ENCODE assay signal across 8 cellular contexts in the genomic region with DNA sequence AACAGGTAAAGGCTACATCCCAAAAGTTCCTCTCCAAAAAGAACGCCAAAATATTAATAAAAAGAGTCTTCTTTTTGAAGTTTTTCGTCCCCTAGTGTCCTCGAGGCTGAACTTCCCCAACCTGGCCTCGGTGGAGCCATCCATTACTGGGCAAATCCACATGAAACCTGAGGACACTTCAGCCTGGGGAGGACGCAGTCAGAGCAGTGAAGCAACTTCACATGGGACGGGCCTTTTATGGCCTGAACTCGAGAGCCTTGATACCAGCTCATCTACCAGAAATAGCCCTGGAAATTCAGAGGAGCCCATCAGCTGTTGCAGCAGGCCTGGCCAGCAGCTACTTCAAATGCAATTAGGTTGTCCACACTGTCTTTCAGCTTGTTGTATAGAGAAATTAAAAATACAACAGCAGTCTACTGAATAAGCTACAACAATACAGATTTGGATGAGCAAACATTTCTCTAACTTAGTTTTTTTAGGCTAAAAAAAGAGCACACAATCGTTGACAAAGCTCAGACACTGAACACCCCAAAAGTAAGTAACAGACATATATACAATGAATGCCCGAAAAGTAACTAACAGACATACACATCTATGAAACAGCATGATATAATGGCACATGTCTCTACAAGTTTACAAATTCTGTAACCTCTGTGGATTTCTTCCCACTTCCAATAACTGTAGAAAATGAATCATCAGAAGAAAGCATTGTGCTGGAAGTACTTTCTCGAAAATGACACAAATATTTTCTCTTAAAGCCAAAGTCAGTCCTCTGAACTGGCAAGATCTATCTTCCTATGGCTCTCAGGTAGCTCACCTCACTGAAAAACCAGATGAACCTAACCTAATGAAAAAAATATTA.
DNase-seq lines count a peak whose midpoint lies in the region; ATAC-seq and TF ChIP-seq lines count a peak whose summit lies in the region.

A gene with protein sequence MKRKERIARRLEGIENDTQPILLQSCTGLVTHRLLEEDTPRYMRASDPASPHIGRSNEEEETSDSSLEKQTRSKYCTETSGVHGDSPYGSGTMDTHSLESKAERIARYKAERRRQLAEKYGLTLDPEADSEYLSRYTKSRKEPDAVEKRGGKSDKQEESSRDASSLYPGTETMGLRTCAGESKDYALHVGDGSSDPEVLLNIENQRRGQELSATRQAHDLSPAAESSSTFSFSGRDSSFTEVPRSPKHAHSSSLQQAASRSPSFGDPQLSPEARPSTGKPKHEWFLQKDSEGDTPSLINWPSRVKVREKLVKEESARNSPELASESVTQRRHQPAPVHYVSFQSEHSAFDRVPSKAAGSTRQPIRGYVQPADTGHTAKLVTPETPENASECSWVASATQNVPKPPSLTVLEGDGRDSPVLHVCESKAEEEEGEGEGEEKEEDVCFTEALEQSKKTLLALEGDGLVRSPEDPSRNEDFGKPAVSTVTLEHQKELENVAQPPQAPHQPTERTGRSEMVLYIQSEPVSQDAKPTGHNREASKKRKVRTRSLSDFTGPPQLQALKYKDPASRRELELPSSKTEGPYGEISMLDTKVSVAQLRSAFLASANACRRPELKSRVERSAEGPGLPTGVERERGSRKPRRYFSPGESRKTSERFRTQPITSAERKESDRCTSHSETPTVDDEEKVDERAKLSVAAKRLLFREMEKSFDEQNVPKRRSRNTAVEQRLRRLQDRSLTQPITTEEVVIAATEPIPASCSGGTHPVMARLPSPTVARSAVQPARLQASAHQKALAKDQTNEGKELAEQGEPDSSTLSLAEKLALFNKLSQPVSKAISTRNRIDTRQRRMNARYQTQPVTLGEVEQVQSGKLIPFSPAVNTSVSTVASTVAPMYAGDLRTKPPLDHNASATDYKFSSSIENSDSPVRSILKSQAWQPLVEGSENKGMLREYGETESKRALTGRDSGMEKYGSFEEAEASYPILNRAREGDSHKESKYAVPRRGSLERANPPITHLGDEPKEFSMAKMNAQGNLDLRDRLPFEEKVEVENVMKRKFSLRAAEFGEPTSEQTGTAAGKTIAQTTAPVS (N-terminal part only) (minus strand): TSS at position 208 of the 862 bp plus-strand sequence. CDS start 79,913 bp downstream, outside the sequence.

- H3K36me3 Mint-ChIP-seq in nephron (ENCODE audit: low read depth), result peaks cover 20% of the 10 kb centered on the region

- TF ChIP-seq CTCF in RWPE1 (conservative IDR thresholded peaks at IDR 0.05; ENCODE audit: low read depth) (no peak), fibroblast of mammary gland (conservative IDR thresholded peaks at IDR 0.05; ENCODE audit: control insufficient read depth, insufficient read depth, low read depth, low read length) (no peak), nephron (IDR thresholded peaks at IDR 0.05; ENCODE audit: unreplicated experiment in 3 of 3) (no peak)

- H3K27me3 Mint-ChIP-seq in nephron (ENCODE audit: low read depth), result no peaks in the 10 kb centered on the region

- H3K27ac Mint-ChIP-seq in nephron, result peak within 1 kb of the TSS; percentile 94 to 96 (median 94)

- peak; percentile 61 for DNase-seq in RWPE1 (ENCODE audit: low spot score)
- DNase-seq in fibroblast of mammary gland (ENCODE audit: low read depth), result peak; percentile 83
- no peak for DNase-seq in GM19240 (ENCODE audit: insufficient read length, low spot score)
- DNase-seq in effector CD4-positive, alpha-beta T cell, result no peak

- H3K4me1 Mint-ChIP-seq in nephron, result peaks cover 52% of the 10 kb centered on the region

- no peaks in the 10 kb centered on the region for H3K9me3 Mint-ChIP-seq in nephron

- ATAC-seq in GM19324 (IDR thresholded peaks at IDR 0.05; ENCODE audit: low FRiP score, unreplicated experiment) (peak; percentile 14), HG02798 (IDR thresholded peaks at IDR 0.05; ENCODE audit: poor library complexity, unreplicated experiment) (no peak)
- no peak for ATAC-seq in activated CD4-positive, CD25-positive, alpha-beta regulatory T cell treated with anti-CD3 and anti-CD28 coated beads, Interleukin-2, amount 50 U/mL, for 24 hours

- peak within 1 kb of the TSS; percentile 55 to 90 (median 81) for H3K4me3 Mint-ChIP-seq in nephron

- POLR2A ChIA-PET in RWPE1 (lab: Yijun Ruan, JAX; ENCODE audit: low non-redundant PET), result no interaction called here

- peak within 1 kb of the TSS; percentile 95 for H3K27ac ChIP-seq in RWPE1

- peak within 1 kb of the TSS; percentile 38 for H3K4me3 ChIP-seq in fibroblast of mammary gland (ENCODE audit: control insufficient read depth, low read depth, low read length)

- CTCF ChIA-PET in RWPE1 (lab: Yijun Ruan, JAX), result interaction anchor here (0.5 to 0.7 kb wide), 3 partner anchors 17 to 1090 kb away, joined by 3 to 5 read pairs (median 3); no protein-coding TSS in a partner anchor

Comparison
In these comparisons a context has a peak if more than half of its experiments do, and no peak if none do; other contexts are left out.
1. DNase-seq: peak in RWPE1 (single experiment) and fibroblast of mammary gland (single experiment); none in GM19240 (single experiment) and effector CD4-positive, alpha-beta T cell (single experiment).